18 cellular contexts compared by ENCODE assay signal in genomic region chr17:71142333-71142732, GRCh38.
"Had no signal": no experiment of that assay in that cellular context is flagged by ENCODE, and none has a peak within 500 bp of the region (broad histone marks: within the 10 kb centered on the region; RNA-seq: fewer than 3 reads in every experiment).

No MANE protein-coding gene starts in this region.

- H3K4me1 ChIP-seq: breast epithelium had no signal

- H3K4me3 ChIP-seq: breast epithelium, mucosa of descending colon had no signal

- H3K27ac ChIP-seq: breast epithelium, VCaP had no signal

- H3K36me3 ChIP-seq: breast epithelium had no signal

- H3K27me3 ChIP-seq: breast epithelium had no signal

- H3K9me3 ChIP-seq: breast epithelium, mucosa of descending colon had no signal

- DNase-seq: activated CD4-positive, alpha-beta memory T cell treated with anti-CD3 and anti-CD28 coated beads for 36 hours; activated gamma-delta T cell treated with Interleukin-2 at 50 U/mL for 16 hours; activated naive CD8-positive, alpha-beta T cell treated with anti-CD3 and anti-CD28 coated beads for 36 hours; activated T-cell treated with anti-CD3 and anti-CD28 coated beads, Interleukin-2, amount 50 U/mL, for 48 hours; anterior cingulate cortex; dermis blood vessel endothelial cell; erythroblast; hypothalamus; mammary epithelial cell; mucosa of descending colon; naive thymus-derived CD8-positive, alpha-beta T cell; occipital lobe; stimulated activated CD4-positive, alpha-beta T cell treated with anti-CD3 and anti-CD28 coated beads, Interleukin-2, amount 100 ng/mL, for 24 hours; stimulated activated naive CD4-positive, alpha-beta T cell; substantia nigra had no signal

- ATAC-seq: mucosa of descending colon; naive thymus-derived CD8-positive, alpha-beta T cell; sciatic nerve had no signal
